ENCODE assay signal across 18 cellular contexts in genomic region chr2:24105816-24106215, GRCh38. TPM values are rescaled to one million over a fixed set of nuclear protein-coding genes. Genes with fewer than 3 reads are reported as not detected.
"Had no signal": no experiment of that assay in that cellular context is flagged by ENCODE, and none has a peak within 500 bp of the region (broad histone marks: within the 10 kb centered on the region; RNA-seq: fewer than 3 reads in every experiment).

No MANE protein-coding gene starts in this region.

- H3K4me3 ChIP-seq: dorsolateral prefrontal cortex, gastroesophageal sphincter, left ventricle myocardium inferior, prostate gland, suprapubic skin had no signal

- H3K4me1 ChIP-seq: left ventricle myocardium inferior, prostate gland, suprapubic skin had no signal

- H3K27ac Mint-ChIP-seq: activated naive CD4-positive, alpha-beta T cell treated with anti-CD3 and anti-CD28 coated beads, Interleukin-2, amount 50 U/mL, for 72 hours; activated T-cell treated with anti-CD3 and anti-CD28 coated beads, Interleukin-2, amount 50 U/mL, for 24 hours; nephron; type B pancreatic cell had no signal

- H3K27me3 ChIP-seq: dorsolateral prefrontal cortex, gastroesophageal sphincter, suprapubic skin had no signal

- H3K4me1 Mint-ChIP-seq: nephron had no signal

- H3K9me3 ChIP-seq: gastroesophageal sphincter, prostate gland, suprapubic skin had no signal

- H3K4me3 Mint-ChIP-seq: activated T-cell treated with anti-CD3 and anti-CD28 coated beads, Interleukin-2, amount 50 U/mL, for 24 hours; nephron; type B pancreatic cell had no signal

- H3K27me3 Mint-ChIP-seq: activated T-cell treated with anti-CD3 and anti-CD28 coated beads, Interleukin-2, amount 50 U/mL, for 24 hours; type B pancreatic cell had no signal

- H3K27ac ChIP-seq: dorsolateral prefrontal cortex, gastroesophageal sphincter, left ventricle myocardium inferior, prostate gland, suprapubic skin had no signal

- H3K36me3 ChIP-seq: left ventricle myocardium inferior, prostate gland, suprapubic skin had no signal

- DNase-seq: activated CD4-positive, alpha-beta T cell treated with anti-CD3 and anti-CD28 coated beads, Interleukin-2, amount 50 U/mL, for 4 hours; activated CD4-positive, CD25-positive, alpha-beta regulatory T cell treated with anti-CD3 and anti-CD28 coated beads, Interleukin-2, amount 50 U/mL, for 72 hours; activated effector memory CD4-positive, alpha-beta T cell treated with Interleukin-2 at 50 U/mL for 16 hours; activated T-cell treated with anti-CD3 and anti-CD28 coated beads, Interleukin-2, amount 50 U/mL, for 24 hours; anterior cingulate cortex; dorsolateral prefrontal cortex; kidney; left ventricle myocardium inferior; mesendoderm; occipital lobe; stimulated activated CD4-positive, alpha-beta T cell treated with anti-CD3 and anti-CD28 coated beads, Interleukin-2, amount 100 ng/mL, for 48 hours; stimulated activated naive CD4-positive, alpha-beta T cell treated with Interleukin-2 at 50 U/mL for 16 hours had no signal

RNA-seq across cellular contexts. Expression of gene PFN4, which starts 17.3 kb away (rescaled TPM):
- total RNA-seq: activated naive CD4-positive, alpha-beta T cell treated with anti-CD3 and anti-CD28 coated beads, Interleukin-2, amount 50 U/mL, for 72 hours had no signal
